ENCODE assay signal across 16 cellular contexts in genomic region chr2:172571245-172571644, GRCh38.
"Had no signal": no experiment of that assay in that cellular context is flagged by ENCODE, and none has a peak within 500 bp of the region (broad histone marks: within the 10 kb centered on the region; RNA-seq: fewer than 3 reads in every experiment).

No MANE protein-coding gene starts in this region.

- H3K9me3 ChIP-seq: SJSA1 had no signal

- H3K4me1 ChIP-seq: SJSA1 had no signal

- H3K27ac ChIP-seq: HL-60, SJSA1, SK-N-MC had no signal

- H3K4me3 ChIP-seq: SJSA1, SK-N-MC had no signal

- DNase-seq: KBM-7, MV-4-11, NCI-H1048, NCI-H1105, NCI-H187, NCI-H2029, NCI-H2171, NCI-H226, NCI-H524, NCI-H526 treated with DMSO at 0.1 percent for 48 hours, Right ventricle myocardium superior, RPMI8226, SIG-M5 had no signal

- H3K27me3 ChIP-seq: SJSA1 had no signal
